In genomic region chr4:183808102-183808466, GRCh38 we compare ENCODE assay signal across 23 cellular contexts.
DNase-seq lines count a peak whose midpoint lies in the region; ATAC-seq, FAIRE-seq and TF ChIP-seq lines count a peak whose summit lies in the region.
"Had no signal": no experiment of that assay in that cellular context is flagged by ENCODE, and none has a peak within 500 bp of the region (broad histone marks: within the 10 kb centered on the region; RNA-seq: fewer than 3 reads in every experiment).

No MANE protein-coding gene starts in this region.

- no peaks in the 10 kb centered on the region for H3K36me3 Mint-ChIP-seq in GM23338 (ENCODE audit: low read depth)
- H3K36me3 Mint-ChIP-seq in endodermal cell (ENCODE audit: low read depth): no peaks in the 10 kb centered on the region

- H3K4me3 ChIP-seq in GM23338: no peak overlapping the region
- no peak overlapping the region for H3K4me3 ChIP-seq in endodermal cell (ENCODE audit: low read length)
- peak overlapping the region; percentile 28 to 43 for H3K4me3 ChIP-seq in kidney (ENCODE audit: low read length in 2 of 2)
- no peak overlapping the region for H3K4me3 ChIP-seq in psoas muscle
- no peak overlapping the region for H3K4me3 ChIP-seq in SK-N-SH (ENCODE audit: low read depth in 2 of 2, low read length in 1 of 2)
- no peak overlapping the region for H3K4me3 ChIP-seq in aorta (ENCODE audit: low read length in 2 of 2)
- H3K4me3 ChIP-seq: A549, adrenal gland, MG63, suprapubic skin had no signal

- H4K20me1 ChIP-seq in GM23338 (replicated peaks; ENCODE audit: insufficient read depth): no peaks in the 10 kb centered on the region
- H4K20me1 ChIP-seq in SK-N-SH (ENCODE audit: insufficient read depth): no peaks in the 10 kb centered on the region

- H3K27me3 Mint-ChIP-seq in GM23338 (ENCODE audit: insufficient read depth, low read depth, poor library complexity): peaks cover 4% of the 10 kb centered on the region
- H3K27me3 Mint-ChIP-seq in endodermal cell (ENCODE audit: insufficient read depth): peaks cover 2% of the 10 kb centered on the region

- TF ChIP-seq CTCF in GM23338 (conservative IDR thresholded peaks at IDR 0.05; ENCODE audit: low read depth in 2 of 2) (peak in 1 of 2 experiments; percentile 25; a peak in 1 of 4 replicates), endodermal cell (conservative IDR thresholded peaks at IDR 0.05) (no peak), kidney (IDR thresholded peaks at IDR 0.05; ENCODE audit: borderline replicate concordance, extremely low read depth, insufficient read depth) (no peak), psoas muscle (IDR thresholded peaks at IDR 0.05) (no peak), SK-N-SH (IDR thresholded peaks at IDR 0.05) (no peak)

- TF ChIP-seq RAD21 in SK-N-SH (IDR thresholded peaks at IDR 0.05; ENCODE audit: low read length): no peak

- H3K4me1 ChIP-seq in GM23338 (ENCODE audit: insufficient read depth): no peaks in the 10 kb centered on the region
- no peaks in the 10 kb centered on the region for H3K4me1 ChIP-seq in endodermal cell (ENCODE audit: control insufficient read depth, insufficient read depth, low read length)
- H3K4me1 ChIP-seq in kidney (ENCODE audit: control insufficient read depth in 1 of 2, insufficient read depth in 1 of 2, low read depth in 1 of 2, low read length in 2 of 2): peaks cover 0 to 8% of the 10 kb centered on the region in 2 donors
- H3K4me1 ChIP-seq in psoas muscle: no peaks in the 10 kb centered on the region
- no peaks in the 10 kb centered on the region for H3K4me1 ChIP-seq in SK-N-SH (ENCODE audit: control insufficient read depth in 1 of 2, insufficient read depth in 2 of 2, low read depth in 1 of 2, low read length in 1 of 2)
- H3K4me1 ChIP-seq in aorta (ENCODE audit: control insufficient read depth in 1 of 2, insufficient read depth in 2 of 2, low read length in 2 of 2): no peaks in the 10 kb centered on the region
- H3K4me1 ChIP-seq: A549, adrenal gland, suprapubic skin had no signal

- H3K36me3 ChIP-seq in GM23338 (ENCODE audit: insufficient read depth) (no peaks in the 10 kb centered on the region), endodermal cell (ENCODE audit: control insufficient read depth, insufficient read depth, low read length) (no peaks in the 10 kb centered on the region), kidney (ENCODE audit: control insufficient read depth in 1 of 2, insufficient read depth in 2 of 2, low read length in 2 of 2) (no peaks in the 10 kb centered on the region), psoas muscle (ENCODE audit: insufficient read depth in 1 of 2, low read depth in 1 of 2) (no peaks in the 10 kb centered on the region), SK-N-SH (replicated peaks in 1 of 2; ENCODE audit: control insufficient read depth in 1 of 2, insufficient read depth in 2 of 2, low read length in 1 of 2) (no peaks in the 10 kb centered on the region), aorta (ENCODE audit: control insufficient read depth in 1 of 2, insufficient read depth in 2 of 2, low read length in 1 of 2) (no peaks in the 10 kb centered on the region)
- H3K36me3 ChIP-seq: adrenal gland, MG63, suprapubic skin had no signal

- no peak overlapping the region for H3K4me2 ChIP-seq in GM23338
- H3K4me2 ChIP-seq in SK-N-SH: no peak overlapping the region
- H3K4me2 ChIP-seq: A549 had no signal

- H3K9ac ChIP-seq in endodermal cell (ENCODE audit: extremely low read depth, low read length, poor library complexity, severe bottlenecking): no peak overlapping the region
- peak overlapping the region in 1 of 2 donors; percentile 10 for H3K9ac ChIP-seq in kidney (ENCODE audit: low read length in 2 of 2)
- no peak overlapping the region for H3K9ac ChIP-seq in SK-N-SH

- peaks cover 2% of the 10 kb centered on the region; the same call in 1 of the 3 replicates for H3K9me3 Mint-ChIP-seq in GM23338
- peaks cover 4% of the 10 kb centered on the region for H3K9me3 Mint-ChIP-seq in endodermal cell
- H3K9me3 Mint-ChIP-seq: activated CD4-positive, alpha-beta T cell treated with anti-CD3 and anti-CD28 coated beads, Interleukin-2, amount 10 ng/mL, durations not matched to agents 24 days and 14 days had no signal

- no peaks in the 10 kb centered on the region for H3K9me3 ChIP-seq in endodermal cell (ENCODE audit: control insufficient read depth, low read length)
- no peaks in the 10 kb centered on the region for H3K9me3 ChIP-seq in kidney (ENCODE audit: control insufficient read depth in 1 of 2, low read length in 2 of 2)
- no peaks in the 10 kb centered on the region for H3K9me3 ChIP-seq in psoas muscle
- H3K9me3 ChIP-seq in SK-N-SH: no peaks in the 10 kb centered on the region
- peaks cover 3% of the 10 kb centered on the region for H3K9me3 ChIP-seq in aorta (ENCODE audit: control insufficient read depth, low read length)
- H3K9me3 ChIP-seq: A549, adrenal gland, MG63, suprapubic skin had no signal

- TF ChIP-seq EP300 in SK-N-SH (IDR thresholded peaks at IDR 0.05; ENCODE audit: borderline replicate concordance in 1 of 2, low read depth in 1 of 2, low read length in 1 of 2): no peak

- H3K4me3 Mint-ChIP-seq in GM23338 (no peak overlapping the region), endodermal cell (no peak overlapping the region)
- H3K4me3 Mint-ChIP-seq: activated CD4-positive, alpha-beta T cell treated with anti-CD3 and anti-CD28 coated beads, Interleukin-2, amount 10 ng/mL, durations not matched to agents 24 days and 14 days had no signal

- H3K27ac Mint-ChIP-seq in GM23338 (no peak overlapping the region), endodermal cell (no peak overlapping the region)
- H3K27ac Mint-ChIP-seq: activated CD4-positive, alpha-beta T cell treated with anti-CD3 and anti-CD28 coated beads, Interleukin-2, amount 10 ng/mL, durations not matched to agents 24 days and 14 days had no signal

- FAIRE-seq in kidney (lab: Jason Lieb, UNC): no peak
- FAIRE-seq: A549, keratinocyte, small intestine had no signal

- H3K9me2 ChIP-seq in GM23338 (ENCODE audit: insufficient read depth): no peaks in the 10 kb centered on the region
- H3K9me2 ChIP-seq in SK-N-SH: no peaks in the 10 kb centered on the region

- 85 to 92% methylated on average over 9 of the region's 9 CpGs for WGBS in endodermal cell (ENCODE audit: insufficient coverage in 1 of 2, insufficient read length in 1 of 2), 2 experiments
- 66 to 74% (median 71%) methylated on average over 9 of the region's 9 CpGs for WGBS in psoas muscle, 3 donors
- WGBS in SK-N-SH (ENCODE audit: low lambda C conversion rate): 70% methylated on average over 9 of the region's 9 CpGs
- 81 to 91% methylated on average over 9 of the region's 9 CpGs for WGBS in aorta, 2 donors

- H3F3A ChIP-seq in GM23338 (replicated peaks; ENCODE audit: low read depth) (no peaks in the 10 kb centered on the region), SK-N-SH (replicated peaks; ENCODE audit: insufficient read depth) (no peaks in the 10 kb centered on the region)

- CTCF ChIA-PET in SK-N-SH (lab: Yijun Ruan, JAX): no interaction called here

- H2AFZ ChIP-seq in GM23338: no peak overlapping the region
- no peak overlapping the region for H2AFZ ChIP-seq in SK-N-SH (ENCODE audit: low read depth)

- POLR2A ChIA-PET in SK-N-SH (lab: Yijun Ruan, JAX): no interaction called here

- peak; percentile 37 for DNase-seq in GM23338 (ENCODE audit: low spot score)
- DNase-seq in endodermal cell: peak; percentile 65
- no peak for DNase-seq in kidney
- DNase-seq in psoas muscle: no peak
- DNase-seq in HuH-7 (ENCODE audit: low spot score): no peak
- DNase-seq in SK-N-SH: no peak
- no peak for DNase-seq in aorta
- DNase-seq in NCI-H748 treated with DMSO at 0.1 percent for 48 hours (lab: John Stamatoyannopoulos, UW): no peak
- DNase-seq: activated CD4-positive, alpha-beta T cell treated with anti-CD3 and anti-CD28 coated beads, Interleukin-2, amount 10 ng/mL, durations not matched to agents 24 days and 14 days; activated CD8-positive, alpha-beta memory T cell treated with anti-CD3 and anti-CD28 coated beads, Interleukin-2, amount 50 U/mL, for 48 hours; activated gamma-delta T cell; adrenal gland; DMS 273 treated with DMSO at 0.1 percent for 48 hours; MG63; NCI-H1694 treated with DMSO at 0.1 percent for 48 hours; NCI-H446; small intestine; SW 1271 had no signal

- ATAC-seq in GM23338 (peak; percentile 87), psoas muscle (no peak), aorta (ENCODE audit: low FRiP score) (no peak)
- ATAC-seq: A549 had no signal

- H3K79me2 ChIP-seq in GM23338 (replicated peaks; ENCODE audit: insufficient read depth) (no peaks in the 10 kb centered on the region), SK-N-SH (ENCODE audit: insufficient read depth) (no peaks in the 10 kb centered on the region)

- no peaks in the 10 kb centered on the region for H3K27me3 ChIP-seq in GM23338 (ENCODE audit: insufficient read depth)
- H3K27me3 ChIP-seq in endodermal cell (ENCODE audit: control insufficient read depth, insufficient read depth, low read length, poor library complexity, severe bottlenecking): no peaks in the 10 kb centered on the region
- no peaks in the 10 kb centered on the region for H3K27me3 ChIP-seq in psoas muscle (ENCODE audit: insufficient read depth in 3 of 3, low read length in 2 of 3)
- H3K27me3 ChIP-seq in SK-N-SH (ENCODE audit: insufficient read depth): no peaks in the 10 kb centered on the region; the same call in 1 of the 2 replicates
- no peaks in the 10 kb centered on the region for H3K27me3 ChIP-seq in aorta (ENCODE audit: control insufficient read depth in 1 of 2, insufficient read depth in 2 of 2, low read length in 1 of 2)
- H3K27me3 ChIP-seq: adrenal gland, MG63, suprapubic skin had no signal

- H3K27ac ChIP-seq in GM23338 (ENCODE audit: low read depth): no peak overlapping the region
- no peak overlapping the region for H3K27ac ChIP-seq in endodermal cell (ENCODE audit: low read depth, low read length)
- peak overlapping the region; percentile 67 for H3K27ac ChIP-seq in kidney (ENCODE audit: low read depth in 2 of 2, low read length in 2 of 2)
- peak overlapping the region; percentile 23 for H3K27ac ChIP-seq in psoas muscle
- no peak overlapping the region for H3K27ac ChIP-seq in SK-N-SH (ENCODE audit: low read depth in 2 of 2, low read length in 1 of 2)
- no peak overlapping the region for H3K27ac ChIP-seq in aorta (ENCODE audit: low read depth in 1 of 2, low read length in 2 of 2)
- H3K27ac ChIP-seq: A549, C4-2B, RWPE1, suprapubic skin had no signal

- intact Hi-C loops in kidney (cut with DNase I) (no loop called here), psoas muscle (cut with DNase I) (no loop called here), aorta (cut with DNase I) (no loop called here)

- H3K4me1 Mint-ChIP-seq in GM23338 (peaks cover 7% of the 10 kb centered on the region; the same call in 2 of the 3 replicates), endodermal cell (peaks cover 8% of the 10 kb centered on the region)
- H3K4me1 Mint-ChIP-seq: activated CD4-positive, alpha-beta T cell treated with anti-CD3 and anti-CD28 coated beads, Interleukin-2, amount 10 ng/mL, durations not matched to agents 24 days and 14 days had no signal

TF ChIP-seq in GM23338, 12 proteins besides CTCF, POLR2A, EP300 and RAD21 (continues in another document):
- no peak for TF ChIP-seq POLR2AphosphoS5 (IDR thresholded peaks at IDR 0.05; ENCODE audit: low read depth)
- TF ChIP-seq JUNB (IDR thresholded peaks at IDR 0.05; ENCODE audit: unreplicated experiment): no peak

TF ChIP-seq in SK-N-SH, 30 proteins besides CTCF, POLR2A, EP300 and RAD21 (continues in another document):
- TF ChIP-seq RFX5 (IDR thresholded peaks at IDR 0.05; ENCODE audit: low read length) (no peak), SIN3A (IDR thresholded peaks at IDR 0.05; ENCODE audit: borderline replicate concordance, low read depth, low read length) (no peak)

Comparison
In these comparisons a context has a peak if more than half of its experiments do, and no peak if none do; other contexts are left out.
1. DNase-seq: peak in GM23338 (single experiment) and endodermal cell (single experiment); none in kidney (single experiment), psoas muscle (0 of 2), HuH-7 (single experiment), SK-N-SH (single experiment), aorta (0 of 2) and NCI-H748 treated with DMSO at 0.1 percent for 48 hours (single experiment).
2. H3K27ac ChIP-seq: peak in kidney (2 of 2) and psoas muscle (single experiment); none in GM23338 (single experiment), endodermal cell (single experiment), SK-N-SH (0 of 2) and aorta (0 of 2).
3. H3K4me3 ChIP-seq: peak in kidney (2 of 2); none in GM23338 (single experiment), endodermal cell (single experiment), psoas muscle (single experiment), SK-N-SH (0 of 2) and aorta (0 of 2).